17 cellular contexts compared by ENCODE assay signal in genomic region chr2:129055829-129056228, GRCh38.
"Had no signal": no experiment of that assay in that cellular context is flagged by ENCODE, and none has a peak within 500 bp of the region (broad histone marks: within the 10 kb centered on the region; RNA-seq: fewer than 3 reads in every experiment).

No MANE protein-coding gene starts in this region.

- H3K4me3 ChIP-seq: pancreas, right lobe of liver, testis, upper lobe of left lung had no signal

- H3K4me1 Mint-ChIP-seq: naive thymus-derived CD8-positive, alpha-beta T cell; stimulated activated memory B cell treated with anti-CD40 and anti-IgM and Interleukin-4, amounts not matched to agents 10 μg/mL and 1 μg/mL and 100 μg/mL, for 72 hours had no signal

- H3K9me3 Mint-ChIP-seq: activated T-helper 1 cell treated with anti-CD3 and anti-CD28 coated beads, Interleukin-12 subunit alpha, Interleukin-12 subunit beta, Interleukin-2, Interleukin-4 antibody, amounts not matched to agents 30 ng/mL and 10 ng/mL and 1 ng/mL, durations not matched to agents 14 hours and 24 hours and 36 hours; naive thymus-derived CD8-positive, alpha-beta T cell; stimulated activated memory B cell treated with anti-CD40 and anti-IgM and Interleukin-4, amounts not matched to agents 10 μg/mL and 1 μg/mL and 100 μg/mL, for 72 hours had no signal

- H3K27ac Mint-ChIP-seq: activated naive CD8-positive, alpha-beta T cell; activated T-helper 1 cell treated with anti-CD3 and anti-CD28 coated beads, Interleukin-12 subunit alpha, Interleukin-12 subunit beta, Interleukin-2, Interleukin-4 antibody, amounts not matched to agents 30 ng/mL and 10 ng/mL and 1 ng/mL, durations not matched to agents 14 hours and 24 hours and 36 hours; effector memory CD8-positive, alpha-beta T cell; naive thymus-derived CD8-positive, alpha-beta T cell; stimulated activated memory B cell treated with anti-CD40 and anti-IgM and Interleukin-4, amounts not matched to agents 10 μg/mL and 1 μg/mL and 100 μg/mL, for 72 hours had no signal

- H3K9me3 ChIP-seq: neutrophil, pancreas, right lobe of liver, testis, upper lobe of left lung had no signal

- H3K27me3 ChIP-seq: neutrophil, pancreas, right lobe of liver, testis, upper lobe of left lung had no signal

- DNase-seq: activated CD4-positive, alpha-beta T cell treated with anti-CD3 and anti-CD28 coated beads, Interleukin-2, amount 50 U/mL, for 48 hours; activated gamma-delta T cell treated with Interleukin-2 at 50 U/mL for 16 hours; amniotic stem cell; effector memory CD8-positive, alpha-beta T cell; mesenchymal stem cell; naive thymus-derived CD8-positive, alpha-beta T cell; pancreas; right lobe of liver; stimulated activated CD4-positive, alpha-beta T cell treated with anti-CD3 and anti-CD28 coated beads, Interleukin-4, amount 100 ng/mL, for 4 hours; T-helper 2 cell; testis; upper lobe of left lung; WERI-Rb-1 had no signal

- ATAC-seq: effector memory CD8-positive, alpha-beta T cell; naive thymus-derived CD8-positive, alpha-beta T cell; pancreas; right lobe of liver; stimulated activated memory B cell treated with anti-CD40 and anti-IgM and Interleukin-4, amounts not matched to agents 10 μg/mL and 1 μg/mL and 100 μg/mL, for 72 hours had no signal

- H3K4me1 ChIP-seq: pancreas, right lobe of liver, testis, upper lobe of left lung had no signal

- H3K36me3 Mint-ChIP-seq: activated naive CD8-positive, alpha-beta T cell; naive thymus-derived CD8-positive, alpha-beta T cell; stimulated activated memory B cell treated with anti-CD40 and anti-IgM and Interleukin-4, amounts not matched to agents 10 μg/mL and 1 μg/mL and 100 μg/mL, for 72 hours had no signal

- FAIRE-seq: pancreas had no signal

- H3K27me3 Mint-ChIP-seq: activated naive CD8-positive, alpha-beta T cell; effector memory CD8-positive, alpha-beta T cell; stimulated activated memory B cell treated with anti-CD40 and anti-IgM and Interleukin-4, amounts not matched to agents 10 μg/mL and 1 μg/mL and 100 μg/mL, for 72 hours had no signal

- H3K4me3 Mint-ChIP-seq: activated naive CD8-positive, alpha-beta T cell; activated T-helper 1 cell treated with anti-CD3 and anti-CD28 coated beads, Interleukin-12 subunit alpha, Interleukin-12 subunit beta, Interleukin-2, Interleukin-4 antibody, amounts not matched to agents 30 ng/mL and 10 ng/mL and 1 ng/mL, durations not matched to agents 14 hours and 24 hours and 36 hours; effector memory CD8-positive, alpha-beta T cell; naive thymus-derived CD8-positive, alpha-beta T cell; stimulated activated memory B cell treated with anti-CD40 and anti-IgM and Interleukin-4, amounts not matched to agents 10 μg/mL and 1 μg/mL and 100 μg/mL, for 72 hours had no signal

- H3K27ac ChIP-seq: neutrophil, pancreas, right lobe of liver, testis, upper lobe of left lung, WERI-Rb-1 had no signal

- H3K36me3 ChIP-seq: neutrophil, pancreas, right lobe of liver, upper lobe of left lung, WERI-Rb-1 had no signal
